ENCODE assay signal across 8 cellular contexts in genomic region chr7:50352282-50352681, GRCh38. TPM values are rescaled to one million over a fixed set of nuclear protein-coding genes. Genes with fewer than 3 reads are reported as not detected.
DNase-seq lines count a peak whose midpoint lies in the region; ATAC-seq and TF ChIP-seq lines count a peak whose summit lies in the region.

No MANE protein-coding gene starts in this region.

- TF ChIP-seq CTCF in heart right ventricle (IDR thresholded peaks at IDR 0.05), result no peak

- ATAC-seq in GM18505 (IDR thresholded peaks at IDR 0.05; ENCODE audit: unreplicated experiment) (peak; percentile 73), GM21367 (IDR thresholded peaks at IDR 0.05; ENCODE audit: unreplicated experiment) (peak; percentile 72), HG03354 (IDR thresholded peaks at IDR 0.05; ENCODE audit: poor library complexity, severe bottlenecking, unreplicated experiment) (peak; percentile 85), heart right ventricle (no peak)

- no peak overlapping the region for H3K4me3 ChIP-seq in heart right ventricle

- peaks cover 0 to 33% (median 6%) of the 10 kb centered on the region in 7 donors for H3K27me3 ChIP-seq in heart right ventricle

- 66 to 75% methylated on average over 3 of the region's 3 CpGs for WGBS in heart right ventricle, 2 donors

- H3K9me3 ChIP-seq in heart right ventricle, result no peaks in the 10 kb centered on the region

- H3K36me3 ChIP-seq in heart right ventricle, result peaks cover 0 to 25% (median 0%) of the 10 kb centered on the region in 9 donors

- DNase-seq in erythroblast (lab: John Stamatoyannopoulos, UW) (peak; percentile 62 to 69), NCI-H748 (lab: John Stamatoyannopoulos, UW; ENCODE audit: unreplicated experiment) (no peak), putamen (ENCODE audit: low spot score) (no peak), heart right ventricle (no peak), NCI-H187 treated with DMSO at 0.1 percent for 48 hours (lab: John Stamatoyannopoulos, UW) (no peak)

- peaks cover 0 to 77% (median 0%) of the 10 kb centered on the region in 9 donors for H3K4me1 ChIP-seq in heart right ventricle

- H3K27ac ChIP-seq in heart right ventricle, result peak overlapping the region in 1 of 10 donors; percentile 75

- intact Hi-C loops in heart right ventricle (cut with DNase I), result no loop called here

- TF ChIP-seq POLR2A in GM18505 (IDR thresholded peaks at IDR 0.05; ENCODE audit: borderline replicate concordance, extremely low read depth, insufficient read depth, insufficient read length), result no peak
- TF ChIP-seq POLR2A in erythroblast (IDR thresholded peaks at IDR 0.05; ENCODE audit: low read length), result no peak

RNA-seq across cellular contexts. Expression of gene IKZF1, which starts 47.8 kb away (rescaled TPM):
- total RNA-seq in heart right ventricle, result 10 to 100 TPM in 1 of 10 donors, 1 to 10 TPM in 7, under 1 TPM in 2; 0.88 to 20.2 (median 1.9) TPM
- under 1 TPM; 0.46 to 0.51 TPM for polyA plus RNA-seq in heart right ventricle

Comparison
In these comparisons a context has a peak if more than half of its experiments do, and no peak if none do; other contexts are left out.
1. ATAC-seq: peak in GM18505 (single experiment), GM21367 (single experiment) and HG03354 (single experiment); none in heart right ventricle (0 of 8).
2. DNase-seq: peak in erythroblast (2 of 2); none in NCI-H748 (single experiment), putamen (single experiment), heart right ventricle (0 of 2) and NCI-H187 treated with DMSO at 0.1 percent for 48 hours (single experiment).